Comparison of ENCODE assay signal across 10 cellular contexts in the genomic region with DNA sequence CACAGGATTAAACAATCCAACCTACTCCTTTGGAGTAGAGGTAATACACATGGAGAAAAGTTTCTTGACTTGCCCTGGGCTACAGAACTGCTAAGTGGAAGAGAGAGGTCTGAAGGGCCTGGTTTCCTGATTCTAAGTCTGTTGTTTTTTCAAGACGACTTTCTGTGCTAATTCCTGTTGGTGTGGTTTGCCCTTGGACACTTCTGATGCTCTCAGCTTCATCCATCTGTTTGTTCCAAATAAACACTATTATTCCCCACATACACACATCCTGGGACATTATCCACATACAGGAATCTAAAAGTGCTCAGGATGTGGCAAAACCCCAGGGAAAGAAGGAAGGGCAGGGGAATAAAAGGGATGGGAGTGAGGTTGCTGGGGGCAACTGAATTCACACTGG.
DNase-seq lines count a peak whose midpoint lies in the region; ATAC-seq and TF ChIP-seq lines count a peak whose summit lies in the region.
"Had no signal": no experiment of that assay in that cellular context is flagged by ENCODE, and none has a peak within 500 bp of the region (broad histone marks: within the 10 kb centered on the region; RNA-seq: fewer than 3 reads in every experiment).

No MANE protein-coding gene starts in this region.

- POLR2A ChIA-PET in activated naive CD8-positive, alpha-beta T cell treated with anti-CD3 and anti-CD28 coated beads, Interleukin-2, amount 10 ng/mL, durations not matched to agents 7 days and 5 days (lab: Charles Lee), result no interaction called here

- no peak for ATAC-seq in activated naive CD8-positive, alpha-beta T cell treated with anti-CD3 and anti-CD28 coated beads, Interleukin-2, amount 10 ng/mL, durations not matched to agents 7 days and 5 days (ENCODE audit: low read depth)
- ATAC-seq in gastroesophageal sphincter, result no peak
- no peak for ATAC-seq in stimulated activated effector memory CD8-positive, alpha-beta T cell treated with anti-CD3 and anti-CD28 coated beads, Interleukin-12 subunit alpha, Interleukin-12 subunit beta, amount 100 ng/mL, for 72 hours

- H3K9me3 ChIP-seq in gastroesophageal sphincter, result no peaks in the 10 kb centered on the region
- H3K9me3 ChIP-seq in colonic mucosa, result no peaks in the 10 kb centered on the region

- H3K27me3 ChIP-seq in gastroesophageal sphincter, result no peaks in the 10 kb centered on the region
- H3K27me3 ChIP-seq in colonic mucosa, result no peaks in the 10 kb centered on the region

- peaks cover 2% of the 10 kb centered on the region for H3K9me3 Mint-ChIP-seq in activated naive CD8-positive, alpha-beta T cell treated with anti-CD3 and anti-CD28 coated beads, Interleukin-2, amount 10 ng/mL, durations not matched to agents 7 days and 5 days
- no peaks in the 10 kb centered on the region for H3K9me3 Mint-ChIP-seq in stimulated activated effector memory CD8-positive, alpha-beta T cell treated with anti-CD3 and anti-CD28 coated beads, Interleukin-12 subunit alpha, Interleukin-12 subunit beta, amount 100 ng/mL, for 72 hours

- no peak overlapping the region for H3K9ac ChIP-seq in colonic mucosa (ENCODE audit: low read depth in 2 of 2, low read length in 2 of 2)

- H3K27ac ChIP-seq in gastroesophageal sphincter (peak overlapping the region; percentile 4 to 41 (median 30)), colonic mucosa (no peak overlapping the region)

- no peak for TF ChIP-seq CTCF in gastroesophageal sphincter (IDR thresholded peaks at IDR 0.05)
- no peak for TF ChIP-seq CTCF in colonic mucosa (IDR thresholded peaks at IDR 0.05)

- H3K4me3 ChIP-seq in gastroesophageal sphincter (no peak overlapping the region), colonic mucosa (no peak overlapping the region)

- peaks cover 7% of the 10 kb centered on the region for H3K36me3 Mint-ChIP-seq in activated naive CD8-positive, alpha-beta T cell treated with anti-CD3 and anti-CD28 coated beads, Interleukin-2, amount 10 ng/mL, durations not matched to agents 7 days and 5 days
- H3K36me3 Mint-ChIP-seq in stimulated activated effector memory CD8-positive, alpha-beta T cell treated with anti-CD3 and anti-CD28 coated beads, Interleukin-12 subunit alpha, Interleukin-12 subunit beta, amount 100 ng/mL, for 72 hours, result no peaks in the 10 kb centered on the region

- TF ChIP-seq EP300 in gastroesophageal sphincter (IDR thresholded peaks at IDR 0.05), result no peak

- H3K4me1 ChIP-seq in gastroesophageal sphincter, result peaks cover 0 to 20% (median 0%) of the 10 kb centered on the region in 3 donors
- no peaks in the 10 kb centered on the region for H3K4me1 ChIP-seq in colonic mucosa

- WGBS in gastroesophageal sphincter (ENCODE audit: low coverage in 1 of 2), 2 donors, result 43 to 67% methylated on average over 1 of the region's 1 CpG

- peak; percentile 86 for DNase-seq in LHCN-M2 (ENCODE audit: low read depth)
- no peak for DNase-seq in activated naive CD8-positive, alpha-beta T cell treated with anti-CD3 and anti-CD28 coated beads, Interleukin-2, amount 10 ng/mL, durations not matched to agents 7 days and 5 days
- DNase-seq in stimulated activated effector memory CD8-positive, alpha-beta T cell treated with anti-CD3 and anti-CD28 coated beads, Interleukin-12 subunit alpha, Interleukin-12 subunit beta, amount 100 ng/mL, for 72 hours (ENCODE audit: low spot score in 2 of 2), result no peak
- DNase-seq in CD1c-positive myeloid dendritic cell (ENCODE audit: extremely low spot score), result no peak
- DNase-seq in superior temporal gyrus (ENCODE audit: extremely low spot score), result no peak
- DNase-seq in colonic mucosa, result no peak
- DNase-seq: GF-D8 had no signal

- intact Hi-C loops in colonic mucosa (cut with DNase I), result no loop called here

- peak overlapping the region; percentile 70 for H3K27ac Mint-ChIP-seq in activated naive CD8-positive, alpha-beta T cell treated with anti-CD3 and anti-CD28 coated beads, Interleukin-2, amount 10 ng/mL, durations not matched to agents 7 days and 5 days
- H3K27ac Mint-ChIP-seq in stimulated activated effector memory CD8-positive, alpha-beta T cell treated with anti-CD3 and anti-CD28 coated beads, Interleukin-12 subunit alpha, Interleukin-12 subunit beta, amount 100 ng/mL, for 72 hours, result peak overlapping the region; percentile 77
- H3K27ac Mint-ChIP-seq: activated T-helper 2 cell treated with anti-CD3 and anti-CD28 coated beads, Interferon-gamma antibody, Interleukin-2, Interleukin-4, amounts not matched to agents 10 μg/mL and 5 μg/mL and 100 μg/mL, durations not matched to agents 14 hours and 24 hours and 36 hours had no signal

- H3K4me3 Mint-ChIP-seq in activated naive CD8-positive, alpha-beta T cell treated with anti-CD3 and anti-CD28 coated beads, Interleukin-2, amount 10 ng/mL, durations not matched to agents 7 days and 5 days, result peak overlapping the region; percentile 55
- H3K4me3 Mint-ChIP-seq in stimulated activated effector memory CD8-positive, alpha-beta T cell treated with anti-CD3 and anti-CD28 coated beads, Interleukin-12 subunit alpha, Interleukin-12 subunit beta, amount 100 ng/mL, for 72 hours, result no peak overlapping the region
- H3K4me3 Mint-ChIP-seq: stimulated activated naive CD8-positive, alpha-beta T cell treated with anti-CD3 and anti-CD28 coated beads, Interleukin-15, Interleukin-2, amounts not matched to agents 100 ng/mL and 50 ng/mL, for 24 hours had no signal

- peaks cover 29% of the 10 kb centered on the region for H3K4me1 Mint-ChIP-seq in activated naive CD8-positive, alpha-beta T cell treated with anti-CD3 and anti-CD28 coated beads, Interleukin-2, amount 10 ng/mL, durations not matched to agents 7 days and 5 days
- peaks cover 35% of the 10 kb centered on the region for H3K4me1 Mint-ChIP-seq in stimulated activated effector memory CD8-positive, alpha-beta T cell treated with anti-CD3 and anti-CD28 coated beads, Interleukin-12 subunit alpha, Interleukin-12 subunit beta, amount 100 ng/mL, for 72 hours

- H3K36me3 ChIP-seq in gastroesophageal sphincter (no peaks in the 10 kb centered on the region), colonic mucosa (no peaks in the 10 kb centered on the region)

- no peaks in the 10 kb centered on the region for H3K27me3 Mint-ChIP-seq in activated naive CD8-positive, alpha-beta T cell treated with anti-CD3 and anti-CD28 coated beads, Interleukin-2, amount 10 ng/mL, durations not matched to agents 7 days and 5 days
- H3K27me3 Mint-ChIP-seq: stimulated activated naive CD8-positive, alpha-beta T cell treated with anti-CD3 and anti-CD28 coated beads, Interleukin-15, Interleukin-2, amounts not matched to agents 100 ng/mL and 50 ng/mL, for 24 hours had no signal

- no peak for TF ChIP-seq POLR2A in gastroesophageal sphincter (IDR thresholded peaks at IDR 0.05)
